ENCODE assay signal across 8 cellular contexts in the genomic region with DNA sequence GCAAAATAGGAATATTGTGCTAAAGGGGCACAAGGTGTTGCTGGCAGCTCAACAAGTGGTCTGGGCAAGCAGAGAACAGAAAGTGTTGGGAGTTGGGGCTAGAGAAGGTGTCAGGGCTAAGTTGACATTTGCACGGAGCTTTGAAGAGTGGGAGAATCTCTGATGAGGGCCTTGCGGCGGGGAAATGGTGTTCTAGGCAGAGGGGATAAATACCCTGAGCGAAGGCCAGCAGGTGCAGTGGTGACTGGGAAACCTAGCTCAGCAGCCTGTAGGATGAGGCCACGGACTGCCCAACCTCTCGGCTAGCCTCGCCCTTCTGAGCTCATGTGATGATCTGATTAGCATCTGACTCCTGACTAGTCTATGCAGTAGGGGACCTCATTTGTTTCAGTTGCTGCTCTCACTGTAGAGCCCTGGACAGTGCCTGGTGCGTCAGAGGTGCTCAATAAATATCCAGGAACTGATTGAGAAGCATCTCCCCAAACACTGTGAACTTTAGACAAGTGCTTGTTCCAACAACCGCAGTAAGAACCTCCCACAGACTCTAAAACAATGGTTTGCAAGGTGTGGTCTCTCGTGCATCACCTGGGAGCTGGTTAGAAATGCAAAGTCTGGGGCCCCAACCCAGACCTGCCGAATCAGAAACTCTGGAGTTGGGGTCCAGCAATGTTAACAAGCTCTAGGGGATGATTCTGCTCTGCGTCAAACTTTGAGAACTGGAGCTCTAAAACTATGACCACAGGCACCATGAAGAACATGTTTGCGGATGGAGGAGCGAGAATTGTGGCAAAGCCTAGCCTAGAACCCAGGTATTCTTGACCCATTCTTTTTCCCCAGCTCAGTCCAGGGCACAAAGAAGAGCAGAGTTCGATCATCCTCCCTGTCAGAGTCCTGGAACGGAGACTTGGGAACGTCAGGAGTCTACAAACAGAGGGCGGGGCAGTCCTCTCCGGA. TPM values are rescaled to one million over a fixed set of nuclear protein-coding genes. Genes with fewer than 3 reads are reported as not detected.
DNase-seq lines count a peak whose midpoint lies in the region; ATAC-seq and TF ChIP-seq lines count a peak whose summit lies in the region.

No MANE protein-coding gene starts in this region.

- no peak overlapping the region for H3K9ac ChIP-seq in SK-N-MC (ENCODE audit: insufficient read length)

- H3K9me3 Mint-ChIP-seq in T-helper 1 cell treated with Interleukin-12 subunit alpha and Interleukin-12 subunit beta and Interleukin-4 antibody, amounts not matched to agents 30 μg/mL and 1 μg/mL, for 36 hours = no peaks in the 10 kb centered on the region

- H3K27me3 Mint-ChIP-seq in T-helper 1 cell treated with Interleukin-12 subunit alpha and Interleukin-12 subunit beta and Interleukin-4 antibody, amounts not matched to agents 30 μg/mL and 1 μg/mL, for 36 hours (ENCODE audit: low read depth) = peaks cover 53% of the 10 kb centered on the region

- whole genome bisulfite sequencing in hepatocyte (ENCODE audit: low lambda C conversion rate, missing lambda C conversion rate) = 37% methylated on average over 19 of the region's 19 CpGs

- H3K9me3 ChIP-seq in SK-N-MC (ENCODE audit: low read depth, low read length) (no peaks in the 10 kb centered on the region), hepatocyte (ENCODE audit: low read depth) (no peaks in the 10 kb centered on the region)

- peak overlapping the region; percentile 41 for H3K4me3 Mint-ChIP-seq in T-helper 1 cell treated with Interleukin-12 subunit alpha and Interleukin-12 subunit beta and Interleukin-4 antibody, amounts not matched to agents 30 μg/mL and 1 μg/mL, for 36 hours

- TF ChIP-seq CTCF in hepatocyte (IDR thresholded peaks at IDR 0.05; ENCODE audit: poor library complexity) = no peak

- H3K27me3 ChIP-seq in hepatocyte = peaks cover 18% of the 10 kb centered on the region

- no peaks in the 10 kb centered on the region for H3K36me3 Mint-ChIP-seq in T-helper 1 cell treated with Interleukin-12 subunit alpha and Interleukin-12 subunit beta and Interleukin-4 antibody, amounts not matched to agents 30 μg/mL and 1 μg/mL, for 36 hours (ENCODE audit: low read depth)

- H3K4me2 ChIP-seq in hepatocyte = peak overlapping the region; percentile 65

- H3K79me2 ChIP-seq in hepatocyte = no peaks in the 10 kb centered on the region

- H3K9me2 ChIP-seq in hepatocyte (replicated peaks; ENCODE audit: insufficient read depth) = no peaks in the 10 kb centered on the region

- no peaks in the 10 kb centered on the region for H3K36me3 ChIP-seq in SK-N-MC (ENCODE audit: insufficient read depth, low read length)
- no peaks in the 10 kb centered on the region for H3K36me3 ChIP-seq in hepatocyte (replicated peaks; ENCODE audit: insufficient read depth, low read depth)

- ATAC-seq in GM18870 (IDR thresholded peaks at IDR 0.05; ENCODE audit: unreplicated experiment) = no peak
- ATAC-seq in GM19328 (IDR thresholded peaks at IDR 0.05; ENCODE audit: unreplicated experiment) = no peak

- H3K4me1 ChIP-seq in hepatocyte (ENCODE audit: insufficient read depth) = peaks cover 38% of the 10 kb centered on the region

- no peaks in the 10 kb centered on the region for H3K4me1 Mint-ChIP-seq in T-helper 1 cell treated with Interleukin-12 subunit alpha and Interleukin-12 subunit beta and Interleukin-4 antibody, amounts not matched to agents 30 μg/mL and 1 μg/mL, for 36 hours (ENCODE audit: low read depth)

- H3K27ac Mint-ChIP-seq in T-helper 1 cell treated with Interleukin-12 subunit alpha and Interleukin-12 subunit beta and Interleukin-4 antibody, amounts not matched to agents 30 μg/mL and 1 μg/mL, for 36 hours = peak overlapping the region; percentile 22

- DNase-seq in T-helper 1 cell = no peak
- DNase-seq in SK-N-MC (ENCODE audit: low read depth, low spot score) = no peak
- DNase-seq in hepatocyte (ENCODE audit: low spot score) = peak; percentile 65
- no peak for DNase-seq in effector CD4-positive, alpha-beta T cell

- no peaks in the 10 kb centered on the region for H4K20me1 ChIP-seq in hepatocyte (ENCODE audit: insufficient read depth, poor library complexity, severe bottlenecking)

- no peak overlapping the region for H2AFZ ChIP-seq in hepatocyte

- H3K27ac ChIP-seq in SK-N-MC = no peak overlapping the region
- H3K27ac ChIP-seq in hepatocyte = peak overlapping the region; percentile 7
- peak overlapping the region in 8 of 21 experiments; percentile 2 to 79 (median 65) for H3K27ac ChIP-seq in skin epidermis

- H3K4me3 ChIP-seq in SK-N-MC (peak overlapping the region; percentile 73), hepatocyte (no peak overlapping the region), skin epidermis (peak overlapping the region in 6 of 7 experiments; percentile 33 to 63 (median 62))

RNA-seq across cellular contexts. Expression of gene FOXO6, which starts 0.9 kb away (rescaled TPM):
- total RNA-seq in hepatocyte = 0.80 and 1.4 TPM in 2 replicates
- polyA plus RNA-seq in hepatocyte = 4.2 and 5.0 TPM in 2 replicates
